In the genomic region with DNA sequence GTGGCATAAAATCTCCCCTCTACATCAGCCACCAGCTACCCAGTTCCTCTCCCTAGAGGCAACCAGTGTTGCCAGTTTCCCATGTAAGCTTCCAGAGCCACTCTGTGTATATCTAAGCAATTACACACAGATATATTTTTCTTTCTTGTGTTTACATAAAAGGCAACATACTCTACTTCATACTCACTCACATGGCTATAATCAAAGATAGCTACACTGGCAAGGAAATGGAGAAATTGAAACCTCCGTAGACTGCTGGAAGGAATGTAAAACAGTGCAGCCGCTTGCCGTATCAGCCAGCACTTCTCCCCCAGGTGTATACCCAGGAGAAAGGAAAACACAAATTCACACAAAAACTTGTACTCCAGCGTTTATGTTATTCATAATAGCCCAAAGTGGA, we compare ENCODE assay signal across 32 cellular contexts.
"Had no signal": no experiment of that assay in that cellular context is flagged by ENCODE, and none has a peak within 500 bp of the region (broad histone marks: within the 10 kb centered on the region; RNA-seq: fewer than 3 reads in every experiment).

No MANE protein-coding gene starts in this region.

- H3K27ac ChIP-seq: adrenal gland, breast epithelium, coronary artery, Peyer's patch, SJSA1 had no signal

- H3K36me3 ChIP-seq: adrenal gland, breast epithelium, Peyer's patch, SJSA1 had no signal

- H3K27ac Mint-ChIP-seq: activated B cell treated with CpG ODN at 0.5 μM for 24 hours; activated CD4-positive, alpha-beta T cell treated with anti-CD3 and anti-CD28 coated beads, Interleukin-2, amount 10 ng/mL, durations not matched to agents 24 days and 14 days; activated CD8-positive, alpha-beta memory T cell treated with anti-CD3 and anti-CD28 coated beads, Interleukin-2, amount 10 ng/mL, durations not matched to agents 7 days and 5 days; activated naive CD4-positive, alpha-beta T cell treated with anti-CD3 and anti-CD28 coated beads, Interleukin-2, amount 10 ng/mL, durations not matched to agents 7 days and 5 days; activated naive CD8-positive, alpha-beta T cell treated with anti-CD3 and anti-CD28 coated beads for 36 hours; activated T-helper 2 cell treated with anti-CD3 and anti-CD28 coated beads, Interferon-gamma antibody, Interleukin-2, Interleukin-4, amounts not matched to agents 10 μg/mL and 5 μg/mL and 100 μg/mL, durations not matched to agents 14 hours and 24 hours and 36 hours had no signal

- H3K27me3 Mint-ChIP-seq: activated B cell treated with CpG ODN at 0.5 μM for 24 hours had no signal

- H3K27me3 ChIP-seq: adrenal gland, breast epithelium, Peyer's patch had no signal

- ATAC-seq: activated CD8-positive, alpha-beta memory T cell treated with anti-CD3 and anti-CD28 coated beads, Interleukin-2, amount 10 ng/mL, durations not matched to agents 7 days and 5 days; activated T-cell treated with anti-CD3 and anti-CD28 coated beads, Interleukin-2, amount 50 U/mL, for 4 hours; SK-N-SH treated with all-trans-retinoic acid at 6 μM for 48 hours had no signal

- H3K4me1 ChIP-seq: adrenal gland, breast epithelium, Peyer's patch, SJSA1 had no signal

- H3K36me3 Mint-ChIP-seq: activated CD8-positive, alpha-beta memory T cell treated with anti-CD3 and anti-CD28 coated beads, Interleukin-2, amount 10 ng/mL, durations not matched to agents 7 days and 5 days; activated naive CD4-positive, alpha-beta T cell treated with anti-CD3 and anti-CD28 coated beads, Interleukin-2, amount 10 ng/mL, durations not matched to agents 7 days and 5 days; activated naive CD8-positive, alpha-beta T cell treated with anti-CD3 and anti-CD28 coated beads for 36 hours had no signal

- H3K4me3 ChIP-seq: adrenal gland, breast epithelium, coronary artery, Peyer's patch, SJSA1 had no signal

- H3K4me3 Mint-ChIP-seq: activated B cell treated with CpG ODN at 0.5 μM for 24 hours; activated CD4-positive, alpha-beta T cell treated with anti-CD3 and anti-CD28 coated beads, Interleukin-2, amount 10 ng/mL, durations not matched to agents 24 days and 14 days; activated CD8-positive, alpha-beta memory T cell treated with anti-CD3 and anti-CD28 coated beads, Interleukin-2, amount 10 ng/mL, durations not matched to agents 7 days and 5 days; activated naive CD4-positive, alpha-beta T cell treated with anti-CD3 and anti-CD28 coated beads, Interleukin-2, amount 10 ng/mL, durations not matched to agents 7 days and 5 days; activated naive CD8-positive, alpha-beta T cell treated with anti-CD3 and anti-CD28 coated beads for 36 hours; activated T-cell treated with anti-CD3 and anti-CD28 coated beads, Interleukin-2, amount 50 U/mL, for 4 hours had no signal

- H3K9me3 Mint-ChIP-seq: activated B cell treated with CpG ODN at 0.5 μM for 24 hours; activated CD4-positive, alpha-beta T cell treated with anti-CD3 and anti-CD28 coated beads, Interleukin-2, amount 10 ng/mL, durations not matched to agents 24 days and 14 days; activated naive CD4-positive, alpha-beta T cell treated with anti-CD3 and anti-CD28 coated beads, Interleukin-2, amount 10 ng/mL, durations not matched to agents 7 days and 5 days; activated naive CD8-positive, alpha-beta T cell treated with anti-CD3 and anti-CD28 coated beads for 36 hours; activated T-cell treated with anti-CD3 and anti-CD28 coated beads, Interleukin-2, amount 50 U/mL, for 4 hours; activated T-helper 2 cell treated with anti-CD3 and anti-CD28 coated beads, Interferon-gamma antibody, Interleukin-2, Interleukin-4, amounts not matched to agents 10 μg/mL and 5 μg/mL and 100 μg/mL, durations not matched to agents 14 hours and 24 hours and 36 hours had no signal

- H3K4me1 Mint-ChIP-seq: activated CD4-positive, alpha-beta T cell treated with anti-CD3 and anti-CD28 coated beads, Interleukin-2, amount 10 ng/mL, durations not matched to agents 24 days and 14 days; activated CD8-positive, alpha-beta memory T cell treated with anti-CD3 and anti-CD28 coated beads, Interleukin-2, amount 10 ng/mL, durations not matched to agents 7 days and 5 days; activated naive CD4-positive, alpha-beta T cell treated with anti-CD3 and anti-CD28 coated beads, Interleukin-2, amount 10 ng/mL, durations not matched to agents 7 days and 5 days; activated naive CD8-positive, alpha-beta T cell treated with anti-CD3 and anti-CD28 coated beads for 36 hours had no signal

- H3K9me3 ChIP-seq: adrenal gland, breast epithelium, Peyer's patch, SJSA1 had no signal

- DNase-seq: activated B cell treated with CpG ODN at 0.5 μM for 24 hours; activated CD4-positive, alpha-beta T cell treated with anti-CD3 and anti-CD28 coated beads for 1 hour; activated CD4-positive, alpha-beta T cell treated with anti-CD3 and anti-CD28 coated beads, Interleukin-2, amount 10 ng/mL, durations not matched to agents 24 days and 14 days; activated CD4-positive, alpha-beta T cell treated with anti-CD3 and anti-CD28 coated beads, Interleukin-2, amount 50 U/mL, for 48 hours; activated CD8-positive, alpha-beta memory T cell treated with anti-CD3 and anti-CD28 coated beads, Interleukin-2, amount 10 ng/mL, durations not matched to agents 7 days and 5 days; activated gamma-delta T cell treated with Interleukin-2 at 50 U/mL for 16 hours; activated naive CD4-positive, alpha-beta T cell treated with anti-CD3 and anti-CD28 coated beads, Interleukin-2, amount 10 ng/mL, durations not matched to agents 7 days and 5 days; activated naive CD8-positive, alpha-beta T cell treated with anti-CD3 and anti-CD28 coated beads for 36 hours; activated T-cell treated with anti-CD3 and anti-CD28 coated beads, Interleukin-2, amount 50 U/mL, for 4 hours; adrenal gland; aorta; caudate nucleus; Karpas-422; MM.1S; NCI-H1048; NCI-H146; NCI-H187 treated with DMSO at 0.1 percent for 48 hours; NCI-H2081 treated with DMSO at 0.1 percent for 48 hours; NCI-H2171; NCI-H2227 treated with DMSO at 0.1 percent for 48 hours; NCI-H446 treated with DMSO at 0.1 percent for 48 hours; NCI-H524 treated with DMSO at 0.1 percent for 48 hours; NCI-H748 treated with DMSO at 0.1 percent for 48 hours; OCI-M1; Peyer's patch; SHP77; SW 1271 had no signal
